8 cellular contexts compared by ENCODE assay signal in genomic region chr2:87518056-87518455, GRCh38.
DNase-seq lines count a peak whose midpoint lies in the region; ATAC-seq and TF ChIP-seq lines count a peak whose summit lies in the region.
"Not testable (repeated sequence)": the region's sequence is repeated elsewhere in the genome, so short reads cannot be mapped to it uniquely, and the experiment has no call there.

No MANE protein-coding gene starts in this region.

- H3K4me3 ChIP-seq in HL-60 (replicated peaks; ENCODE audit: insufficient read depth, low read length); Peyer's patch; stomach: not testable (repeated sequence)

- not testable (repeated sequence) for H3K4me3 Mint-ChIP-seq in CD14-positive monocyte; activated CD4-positive, alpha-beta memory T cell treated with anti-CD3 and anti-CD28 coated beads for 36 hours; activated naive CD8-positive, alpha-beta T cell
- H3K4me3 Mint-ChIP-seq in immature natural killer cell: peak overlapping the region in 2 of 5 donors; percentile 35 to 42
- peak overlapping the region; percentile 27 for H3K4me3 Mint-ChIP-seq in natural killer cell treated with Interleukin-12 subunit alpha and Interleukin-12 subunit beta and Interleukin-15 and Interleukin-18, amount 100 ng/mL, for 72 hours

- not testable (repeated sequence) for H3K36me3 ChIP-seq in Peyer's patch, stomach

- H3K27ac Mint-ChIP-seq in CD14-positive monocyte: peak overlapping the region in 4 of 7 donors; percentile 77 to 84 (median 82)
- peak overlapping the region; percentile 28 for H3K27ac Mint-ChIP-seq in activated CD4-positive, alpha-beta memory T cell treated with anti-CD3 and anti-CD28 coated beads for 36 hours
- H3K27ac Mint-ChIP-seq in activated naive CD8-positive, alpha-beta T cell: peak overlapping the region; percentile 92
- peak overlapping the region; percentile 80 to 93 (median 84) for H3K27ac Mint-ChIP-seq in immature natural killer cell
- peak overlapping the region; percentile 43 to 77 for H3K27ac Mint-ChIP-seq in natural killer cell treated with Interleukin-12 subunit alpha and Interleukin-12 subunit beta and Interleukin-15 and Interleukin-18, amount 100 ng/mL, for 72 hours

- not testable (repeated sequence) for DNase-seq in CD14-positive monocyte (ENCODE audit: low spot score); Peyer's patch; activated CD4-positive, alpha-beta memory T cell treated with anti-CD3 and anti-CD28 coated beads for 36 hours; immature natural killer cell; natural killer cell treated with Interleukin-12 subunit alpha and Interleukin-12 subunit beta and Interleukin-15 and Interleukin-18, amount 100 ng/mL, for 72 hours (ENCODE audit: low spot score); stomach
- peak in 1 of 2 experiments; percentile 34 for DNase-seq in HL-60 (ENCODE audit: low read depth in 1 of 2, low spot score in 1 of 2)

- H3K36me3 Mint-ChIP-seq in CD14-positive monocyte: peaks cover 3 to 12% of the 10 kb centered on the region in 2 donors
- not testable (repeated sequence) for H3K36me3 Mint-ChIP-seq in activated CD4-positive, alpha-beta memory T cell treated with anti-CD3 and anti-CD28 coated beads for 36 hours; activated naive CD8-positive, alpha-beta T cell; immature natural killer cell; natural killer cell treated with Interleukin-12 subunit alpha and Interleukin-12 subunit beta and Interleukin-15 and Interleukin-18, amount 100 ng/mL, for 72 hours

- not testable (repeated sequence) for H3K27me3 ChIP-seq in HL-60 (ENCODE audit: insufficient read depth, poor library complexity, severe bottlenecking); Peyer's patch; stomach

- TF ChIP-seq CTCF in CD14-positive monocyte (IDR thresholded peaks at IDR 0.05); HL-60 (IDR thresholded peaks at IDR 0.05; ENCODE audit: insufficient read depth, low read length); Peyer's patch (IDR thresholded peaks at IDR 0.05); stomach (IDR thresholded peaks at IDR 0.05): not testable (repeated sequence)

- H3K4me1 Mint-ChIP-seq in CD14-positive monocyte (peaks cover 27% of the 10 kb centered on the region), immature natural killer cell (peaks cover 25 to 27% of the 10 kb centered on the region in 2 donors)
- peaks cover 42% of the 10 kb centered on the region for H3K4me1 Mint-ChIP-seq in activated CD4-positive, alpha-beta memory T cell treated with anti-CD3 and anti-CD28 coated beads for 36 hours (ENCODE audit: low read depth)
- peaks cover 24% of the 10 kb centered on the region for H3K4me1 Mint-ChIP-seq in activated naive CD8-positive, alpha-beta T cell (ENCODE audit: low read depth)
- peaks cover 8 to 18% of the 10 kb centered on the region in 2 donors for H3K4me1 Mint-ChIP-seq in natural killer cell treated with Interleukin-12 subunit alpha and Interleukin-12 subunit beta and Interleukin-15 and Interleukin-18, amount 100 ng/mL, for 72 hours (ENCODE audit: low read depth in 2 of 2)

- H3K27me3 Mint-ChIP-seq in CD14-positive monocyte (ENCODE audit: low read depth in 3 of 3); activated CD4-positive, alpha-beta memory T cell treated with anti-CD3 and anti-CD28 coated beads for 36 hours; activated naive CD8-positive, alpha-beta T cell; immature natural killer cell (ENCODE audit: low read depth in 3 of 3); natural killer cell treated with Interleukin-12 subunit alpha and Interleukin-12 subunit beta and Interleukin-15 and Interleukin-18, amount 100 ng/mL, for 72 hours: not testable (repeated sequence)

- H3K27ac ChIP-seq in HL-60 (replicated peaks) (peak overlapping the region; percentile 68), Peyer's patch (peak overlapping the region; percentile 22 to 82 (median 70)), stomach (peak overlapping the region in 3 of 5 donors; percentile 43 to 51 (median 50))

- POLR2A ChIA-PET in activated CD4-positive, alpha-beta memory T cell treated with anti-CD3 and anti-CD28 coated beads for 36 hours (lab: Charles Lee): not testable (repeated sequence)

- not testable (repeated sequence) for TF ChIP-seq EP300 in stomach (IDR thresholded peaks at IDR 0.05)

- not testable (repeated sequence) for H3K9me3 ChIP-seq in Peyer's patch, stomach

- intact Hi-C loops in CD14-positive monocyte (cut with micrococcal nuclease); activated CD4-positive, alpha-beta memory T cell treated with anti-CD3 and anti-CD28 coated beads for 36 hours (cut with micrococcal nuclease); stomach (cut with DNase I; ENCODE audit: low total_unique reads): not testable (repeated sequence)

- ATAC-seq in natural killer cell treated with Interleukin-12 subunit alpha and Interleukin-12 subunit beta and Interleukin-15 and Interleukin-18, amount 100 ng/mL, for 72 hours: peak in 1 of 2 donors; percentile 37

- not testable (repeated sequence) for H3K4me1 ChIP-seq in Peyer's patch, stomach

- WGBS in stomach, 5 donors: 80 to 84% (median 83%) methylated on average over 2 to 6 of the region's 6 CpGs

- CTCF ChIA-PET in activated CD4-positive, alpha-beta memory T cell treated with anti-CD3 and anti-CD28 coated beads for 36 hours (lab: Charles Lee): not testable (repeated sequence)

- TF ChIP-seq POLR2A in Peyer's patch (IDR thresholded peaks at IDR 0.05); stomach (IDR thresholded peaks at IDR 0.05): not testable (repeated sequence)

- not testable (repeated sequence) for H3K9me3 Mint-ChIP-seq in CD14-positive monocyte; activated CD4-positive, alpha-beta memory T cell treated with anti-CD3 and anti-CD28 coated beads for 36 hours; activated naive CD8-positive, alpha-beta T cell (ENCODE audit: low read depth); immature natural killer cell; natural killer cell treated with Interleukin-12 subunit alpha and Interleukin-12 subunit beta and Interleukin-15 and Interleukin-18, amount 100 ng/mL, for 72 hours

Comparison
In these comparisons a context has a peak if more than half of its experiments do, and no peak if none do; other contexts are left out.
1. H3K27ac Mint-ChIP-seq: peak in every context shown above with its lines; median percentile 92 in activated naive CD8-positive, alpha-beta T cell; 84 in immature natural killer cell; 82 in CD14-positive monocyte; 60 in natural killer cell treated with Interleukin-12 subunit alpha and Interleukin-12 subunit beta and Interleukin-15 and Interleukin-18, amount 100 ng/mL, for 72 hours; 28 in activated CD4-positive, alpha-beta memory T cell treated with anti-CD3 and anti-CD28 coated beads for 36 hours.